13 cellular contexts compared by ENCODE assay signal in the genomic region with DNA sequence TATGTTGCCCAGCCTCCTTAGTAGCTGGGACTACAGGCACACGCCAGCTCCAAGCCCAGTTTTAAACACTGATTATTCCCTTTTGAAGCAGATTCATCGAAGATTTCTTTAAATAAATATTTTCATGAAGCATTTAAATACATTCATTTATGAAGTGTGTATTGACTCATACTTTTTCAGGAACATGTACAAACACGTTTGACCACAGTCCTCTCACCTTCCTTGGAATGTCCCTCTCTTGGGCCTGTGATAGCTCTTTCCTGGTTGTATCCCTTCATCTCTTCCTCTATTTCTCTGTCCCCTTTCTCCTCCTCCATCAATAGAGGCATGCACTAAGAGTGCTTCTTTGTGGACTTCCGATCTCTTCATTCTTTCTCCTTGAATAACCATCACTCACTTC. TPM values are rescaled to one million over a fixed set of nuclear protein-coding genes. Genes with fewer than 3 reads are reported as not detected.
DNase-seq lines count a peak whose midpoint lies in the region; ATAC-seq, FAIRE-seq and TF ChIP-seq lines count a peak whose summit lies in the region.
"Had no signal": no experiment of that assay in that cellular context is flagged by ENCODE, and none has a peak within 500 bp of the region (broad histone marks: within the 10 kb centered on the region; RNA-seq: fewer than 3 reads in every experiment).

No MANE protein-coding gene starts in this region.

- in situ Hi-C loops in HepG2 (cut with HindIII; ENCODE audit: extremely low pct_ligation_motif_present, low pct_unique_long_range_greater_than_20kb), result no loop called here

- peaks cover 9% of the 10 kb centered on the region; the same call in 1 of the 2 replicates for H4K20me1 ChIP-seq in HepG2 (ENCODE audit: insufficient read depth, low read length)

- no peak overlapping the region for H3K4me2 ChIP-seq in HepG2 (ENCODE audit: low read depth, low read length)

- peak overlapping the region in 2 of 3 donors; percentile 56 to 70 for H3K27ac ChIP-seq in right lobe of liver
- H3K27ac ChIP-seq in HepG2 (ENCODE audit: extremely low read length, insufficient read depth, low read length), result no peak overlapping the region
- H3K27ac ChIP-seq: brain microvascular endothelial cell had no signal

- DNase-seq in right lobe of liver, result no peak
- DNase-seq in HepG2 (ENCODE audit: low spot score), result no peak
- DNase-seq in iris pigment epithelial cell (ENCODE audit: low read depth), result peak; percentile 49
- no peak for DNase-seq in type B pancreatic cell (ENCODE audit: extremely low spot score, unreplicated experiment)
- no peak for DNase-seq in COLO668 (lab: John Stamatoyannopoulos, UW; ENCODE audit: unreplicated experiment)
- DNase-seq in DMS 273 (lab: John Stamatoyannopoulos, UW; ENCODE audit: unreplicated experiment), result no peak
- DNase-seq: activated CD4-positive, alpha-beta T cell treated with anti-CD3 and anti-CD28 coated beads, Interleukin-2, amount 50 U/mL, for 1 hour; activated gamma-delta T cell treated with Interleukin-2 at 50 U/mL for 16 hours; brain microvascular endothelial cell; mesendoderm; SHP77 treated with DMSO at 0.1 percent for 48 hours had no signal

- POLR2A ChIA-PET in HepG2 (lab: Yijun Ruan, JAX), result no interaction called here

- no peak for TF ChIP-seq RAD21 in HepG2 (CRISPR knock-in tag; IDR thresholded peaks at IDR 0.05)

- no peaks in the 10 kb centered on the region for H3K27me3 Mint-ChIP-seq in activated T-helper 17 cell treated with anti-CD3 and anti-CD28 coated beads, Interleukin-2, amount 50 U/mL, for 72 hours
- peaks cover 2% of the 10 kb centered on the region for H3K27me3 Mint-ChIP-seq in type B pancreatic cell

- H3K9me3 ChIP-seq in right lobe of liver (no peaks in the 10 kb centered on the region), HepG2 (ENCODE audit: low read length) (no peaks in the 10 kb centered on the region)

- peak overlapping the region; percentile 19 for H3K4me3 Mint-ChIP-seq in activated T-helper 17 cell treated with anti-CD3 and anti-CD28 coated beads, Interleukin-2, amount 50 U/mL, for 72 hours
- peak overlapping the region; percentile 4 for H3K4me3 Mint-ChIP-seq in type B pancreatic cell

- CTCF ChIA-PET in HepG2 (lab: Yijun Ruan, JAX; ENCODE audit: low intra/inter-chr PET ratio, low total read pairs), result no interaction called here

- 80% methylated on average over 4 of the region's 4 CpGs for WGBS in right lobe of liver (ENCODE audit: insufficient coverage, low coverage, low lambda C conversion rate, missing lambda C conversion rate)
- 55% methylated on average over 4 of the region's 4 CpGs for WGBS in HepG2 (ENCODE audit: low lambda C conversion rate)

- no peak overlapping the region for H2AFZ ChIP-seq in HepG2 (ENCODE audit: low read length)

- H3K36me3 ChIP-seq in right lobe of liver (no peaks in the 10 kb centered on the region), HepG2 (replicated peaks in 1 of 2; ENCODE audit: control insufficient read depth in 1 of 2, insufficient read depth in 2 of 2, low read length in 2 of 2) (no peaks in the 10 kb centered on the region)
- H3K36me3 ChIP-seq: brain microvascular endothelial cell had no signal

- H3K4me1 ChIP-seq in right lobe of liver (peaks cover 0 to 28% (median 6%) of the 10 kb centered on the region in 4 donors), HepG2 (ENCODE audit: insufficient read depth, low read length) (peaks cover 21% of the 10 kb centered on the region)

- no peaks in the 10 kb centered on the region for H3K79me2 ChIP-seq in HepG2 (ENCODE audit: insufficient read depth, low read length)

- intact Hi-C loops in right lobe of liver (cut with DNase I) (no loop called here), HepG2 (cut with micrococcal nuclease; ENCODE audit: unreplicated experiment) (no loop called here)

- peaks cover 22% of the 10 kb centered on the region for H3K4me1 Mint-ChIP-seq in activated T-helper 17 cell treated with anti-CD3 and anti-CD28 coated beads, Interleukin-2, amount 50 U/mL, for 72 hours
- peaks cover 17% of the 10 kb centered on the region for H3K4me1 Mint-ChIP-seq in type B pancreatic cell (ENCODE audit: unreplicated experiment)

- H3K4me3 ChIP-seq in right lobe of liver (no peak overlapping the region), HepG2 (replicated peaks in 1 of 3; ENCODE audit: insufficient read depth in 1 of 3, low read depth in 2 of 3, low read length in 3 of 3) (no peak overlapping the region)

- FAIRE-seq in HepG2 (lab: Jason Lieb, UNC), result no peak

- H3K27ac Mint-ChIP-seq in activated T-helper 17 cell treated with anti-CD3 and anti-CD28 coated beads, Interleukin-2, amount 50 U/mL, for 72 hours, result peak overlapping the region; percentile 23
- H3K27ac Mint-ChIP-seq in type B pancreatic cell, result peak overlapping the region; percentile 1

- no peak overlapping the region for H3K9ac ChIP-seq in HepG2 (ENCODE audit: insufficient read depth, low read depth, low read length)

- no peak for TF ChIP-seq CTCF in right lobe of liver (IDR thresholded peaks at IDR 0.05)
- no peak for TF ChIP-seq CTCF in HepG2 (CRISPR knock-in tag; IDR thresholded peaks at IDR 0.05)
- no peak for TF ChIP-seq CTCF in type B pancreatic cell (conservative IDR thresholded peaks at IDR 0.05)

- H3K9me3 Mint-ChIP-seq in activated T-helper 17 cell treated with anti-CD3 and anti-CD28 coated beads, Interleukin-2, amount 50 U/mL, for 72 hours, result no peaks in the 10 kb centered on the region
- no peaks in the 10 kb centered on the region for H3K9me3 Mint-ChIP-seq in type B pancreatic cell

- no peaks in the 10 kb centered on the region for H3K36me3 Mint-ChIP-seq in activated T-helper 17 cell treated with anti-CD3 and anti-CD28 coated beads, Interleukin-2, amount 50 U/mL, for 72 hours (ENCODE audit: low read depth)
- no peaks in the 10 kb centered on the region for H3K36me3 Mint-ChIP-seq in type B pancreatic cell

- BruUV-seq in HepG2 (replicated peaks; lab: Mats Ljungman, UMichigan), result no TSS peak

- ATAC-seq in right lobe of liver, result no peak
- ATAC-seq in HepG2, result no peak
- ATAC-seq in activated T-helper 17 cell treated with anti-CD3 and anti-CD28 coated beads, Interleukin-2, amount 50 U/mL, for 72 hours (replicated peaks), result peak; percentile 48
- ATAC-seq in HG02885 (IDR thresholded peaks at IDR 0.05; ENCODE audit: poor library complexity, unreplicated experiment), result no peak

- no peak for TF ChIP-seq POLR2A in right lobe of liver (IDR thresholded peaks at IDR 0.05)
- no peak for TF ChIP-seq POLR2A in HepG2 (IDR thresholded peaks at IDR 0.05; ENCODE audit: insufficient read depth in 1 of 2, low read depth in 2 of 2, low read length in 2 of 2)

- TF ChIP-seq EP300 in HepG2 (IDR thresholded peaks at IDR 0.05; ENCODE audit: low read depth in 2 of 2, low read length in 2 of 2) (no peak), HepG2 (CRISPR knock-in tag; IDR thresholded peaks at IDR 0.05; ENCODE audit: borderline replicate concordance) (no peak)

- H3K27me3 ChIP-seq in right lobe of liver (no peaks in the 10 kb centered on the region), HepG2 (ENCODE audit: control insufficient read depth in 1 of 2, insufficient read depth in 2 of 2, low read length in 2 of 2) (peaks cover 12 to 39% of the 10 kb centered on the region in 2 experiments; a peak in 4 of 5 replicates)
- H3K27me3 ChIP-seq: brain microvascular endothelial cell had no signal

RNA-seq across cellular contexts. Expression of gene PSTPIP2, which starts 2.5 kb away (rescaled TPM):
- total RNA-seq in right lobe of liver (10 to 100 TPM in 2 of 6 experiments, 1 to 10 TPM in 4; 4.0 to 15.2 (median 8.6) TPM), HepG2 (2016; rRNA removed; fragmentation: Illumina TruSeq; extraction: Trizol) (0.27 and 0.51 TPM in 2 replicates), type B pancreatic cell (ENCODE audit: low replicate concordance) (9.6 and 10.5 TPM in 2 replicates)
- total RNA-seq in HepG2 (2016; cell fraction: cytosol; rRNA removed; fragmentation: Illumina TruSeq; extraction: Trizol; ENCODE audit: low read depth), result 0.18 TPM in 1 of 2 replicates, not detected in the other
- 0.22 and 0.30 TPM in 2 replicates for total RNA-seq in HepG2 (2016; cell fraction: insoluble cytoplasmic fraction; rRNA removed; fragmentation: Illumina TruSeq; extraction: Trizol)
- total RNA-seq in HepG2 (2016; cell fraction: membrane; rRNA removed; fragmentation: Illumina TruSeq; extraction: Trizol), result 0.12 and 0.17 TPM in 2 replicates
- total RNA-seq in HepG2 (2016; cell fraction: nucleus; rRNA removed; fragmentation: Illumina TruSeq; extraction: Trizol), result 0.16 and 0.19 TPM in 2 replicates
- 0.24 and 0.25 TPM in 2 replicates for polyA plus RNA-seq in HepG2 (2011; rRNA removed)
- 0.16 and 0.29 TPM in 2 replicates for polyA plus RNA-seq in HepG2 (2011; cell fraction: cytosol; rRNA removed)
- 0.06 and 0.10 TPM in 2 replicates for polyA plus RNA-seq in HepG2 (2011; cell fraction: nucleus; rRNA removed)
- 0.36 and 0.37 TPM in 2 replicates for polyA plus RNA-seq in HepG2 (2012)
- not detected in 2 replicates for polyA plus RNA-seq in HepG2 (2016; cell fraction: cytosol; fragmentation: Illumina TruSeq; extraction: Trizol; ENCODE audit: low read depth)
- polyA plus RNA-seq in HepG2 (2016; cell fraction: insoluble cytoplasmic fraction; fragmentation: Illumina TruSeq; extraction: Trizol; ENCODE audit: low read depth), result 0.38 and 0.43 TPM in 2 replicates
- 0.08 and 0.09 TPM in 2 replicates for polyA plus RNA-seq in HepG2 (2016; cell fraction: membrane; fragmentation: Illumina TruSeq; extraction: Trizol; ENCODE audit: low read depth)
- polyA plus RNA-seq in HepG2 (2016; cell fraction: nucleus; fragmentation: Illumina TruSeq; extraction: Trizol; ENCODE audit: insufficient read depth, low read depth), result 0.53 and 0.56 TPM in 2 replicates
- polyA minus RNA-seq in HepG2 (2011; rRNA and poly(A)+ RNA removed; ENCODE audit: low replicate concordance), result 0.28 and 1.0 TPM in 2 replicates
- polyA minus RNA-seq in HepG2 (2011; cell fraction: cytosol; rRNA and poly(A)+ RNA removed), result 0.99 TPM in 1 of 2 replicates, not detected in the other
- 0.37 TPM in 1 of 2 replicates, not detected in the other for polyA minus RNA-seq in HepG2 (2011; cell fraction: nucleus; rRNA and poly(A)+ RNA removed)
- 1 to 10 TPM; 4.3 to 8.1 TPM for total RNA-seq in activated T-helper 17 cell treated with anti-CD3 and anti-CD28 coated beads, Interleukin-2, amount 50 U/mL, for 72 hours

RNA-seq across cellular contexts. Expression of gene ATP5F1A, which starts 28.6 kb away (rescaled TPM):
- total RNA-seq in right lobe of liver (100 to 1,000 TPM; 243 to 405 (median 286) TPM), HepG2 (2016; rRNA removed; fragmentation: Illumina TruSeq; extraction: Trizol) (922 and 1,311 TPM in 2 replicates), type B pancreatic cell (ENCODE audit: low replicate concordance) (526 and 558 TPM in 2 replicates)
- total RNA-seq in HepG2 (2016; cell fraction: cytosol; rRNA removed; fragmentation: Illumina TruSeq; extraction: Trizol; ENCODE audit: low read depth), result 198 and 244 TPM in 2 replicates
- total RNA-seq in HepG2 (2016; cell fraction: insoluble cytoplasmic fraction; rRNA removed; fragmentation: Illumina TruSeq; extraction: Trizol), result 940 and 1,285 TPM in 2 replicates
- total RNA-seq in HepG2 (2016; cell fraction: membrane; rRNA removed; fragmentation: Illumina TruSeq; extraction: Trizol), result 436 and 513 TPM in 2 replicates
- total RNA-seq in HepG2 (2016; cell fraction: nucleus; rRNA removed; fragmentation: Illumina TruSeq; extraction: Trizol), result 345 and 358 TPM in 2 replicates
- 355 and 459 TPM in 2 replicates for polyA plus RNA-seq in HepG2 (2011; rRNA removed)
- 632 and 726 TPM in 2 replicates for polyA plus RNA-seq in HepG2 (2011; cell fraction: cytosol; rRNA removed)
- polyA plus RNA-seq in HepG2 (2011; cell fraction: nucleus; rRNA removed), result 189 and 204 TPM in 2 replicates
- polyA plus RNA-seq in HepG2 (2012), result 422 and 462 TPM in 2 replicates
- polyA plus RNA-seq in HepG2 (2016; cell fraction: cytosol; fragmentation: Illumina TruSeq; extraction: Trizol; ENCODE audit: low read depth), result 150 and 167 TPM in 2 replicates
- 868 and 898 TPM in 2 replicates for polyA plus RNA-seq in HepG2 (2016; cell fraction: insoluble cytoplasmic fraction; fragmentation: Illumina TruSeq; extraction: Trizol; ENCODE audit: low read depth)
- polyA plus RNA-seq in HepG2 (2016; cell fraction: membrane; fragmentation: Illumina TruSeq; extraction: Trizol; ENCODE audit: low read depth), result 264 and 311 TPM in 2 replicates
- 317 and 333 TPM in 2 replicates for polyA plus RNA-seq in HepG2 (2016; cell fraction: nucleus; fragmentation: Illumina TruSeq; extraction: Trizol; ENCODE audit: insufficient read depth, low read depth)
- 762 and 776 TPM in 2 replicates for polyA minus RNA-seq in HepG2 (2011; rRNA and poly(A)+ RNA removed; ENCODE audit: low replicate concordance)
- polyA minus RNA-seq in HepG2 (2011; cell fraction: cytosol; rRNA and poly(A)+ RNA removed), result 448 and 460 TPM in 2 replicates
- polyA minus RNA-seq in HepG2 (2011; cell fraction: nucleus; rRNA and poly(A)+ RNA removed), result 137 and 150 TPM in 2 replicates
- 100 to 1,000 TPM; 278 to 511 TPM for total RNA-seq in activated T-helper 17 cell treated with anti-CD3 and anti-CD28 coated beads, Interleukin-2, amount 50 U/mL, for 72 hours

RNA-seq across cellular contexts. Expression of gene HAUS1, which starts 34.7 kb away (rescaled TPM):
- 10 to 100 TPM in 2 of 6 experiments, 1 to 10 TPM in 4; 4.0 to 15.4 (median 5.9) TPM for total RNA-seq in right lobe of liver
- 59.2 and 90.3 TPM in 2 replicates for total RNA-seq in HepG2 (2016; rRNA removed; fragmentation: Illumina TruSeq; extraction: Trizol)
- 24.1 and 27.0 TPM in 2 replicates for total RNA-seq in HepG2 (2016; cell fraction: cytosol; rRNA removed; fragmentation: Illumina TruSeq; extraction: Trizol; ENCODE audit: low read depth)
- 59.8 and 92.6 TPM in 2 replicates for total RNA-seq in HepG2 (2016; cell fraction: insoluble cytoplasmic fraction; rRNA removed; fragmentation: Illumina TruSeq; extraction: Trizol)
- total RNA-seq in HepG2 (2016; cell fraction: membrane; rRNA removed; fragmentation: Illumina TruSeq; extraction: Trizol), result 30.0 and 34.0 TPM in 2 replicates
- total RNA-seq in HepG2 (2016; cell fraction: nucleus; rRNA removed; fragmentation: Illumina TruSeq; extraction: Trizol), result 22.1 and 27.7 TPM in 2 replicates
- 13.2 and 20.6 TPM in 2 replicates for polyA plus RNA-seq in HepG2 (2011; rRNA removed)
- polyA plus RNA-seq in HepG2 (2011; cell fraction: cytosol; rRNA removed), result 23.4 and 23.6 TPM in 2 replicates
- polyA plus RNA-seq in HepG2 (2011; cell fraction: nucleus; rRNA removed), result 8.2 and 10.6 TPM in 2 replicates
- 21.4 and 30.6 TPM in 2 replicates for polyA plus RNA-seq in HepG2 (2012)
- 18.5 and 19.3 TPM in 2 replicates for polyA plus RNA-seq in HepG2 (2016; cell fraction: cytosol; fragmentation: Illumina TruSeq; extraction: Trizol; ENCODE audit: low read depth)
- polyA plus RNA-seq in HepG2 (2016; cell fraction: insoluble cytoplasmic fraction; fragmentation: Illumina TruSeq; extraction: Trizol; ENCODE audit: low read depth), result 80.8 and 87.3 TPM in 2 replicates
- polyA plus RNA-seq in HepG2 (2016; cell fraction: membrane; fragmentation: Illumina TruSeq; extraction: Trizol; ENCODE audit: low read depth), result 23.2 and 25.9 TPM in 2 replicates
- 36.7 and 38.3 TPM in 2 replicates for polyA plus RNA-seq in HepG2 (2016; cell fraction: nucleus; fragmentation: Illumina TruSeq; extraction: Trizol; ENCODE audit: insufficient read depth, low read depth)
- 5.7 and 26.1 TPM in 2 replicates for polyA minus RNA-seq in HepG2 (2011; rRNA and poly(A)+ RNA removed; ENCODE audit: low replicate concordance)
- 15.0 and 18.4 TPM in 2 replicates for polyA minus RNA-seq in HepG2 (2011; cell fraction: cytosol; rRNA and poly(A)+ RNA removed)
- polyA minus RNA-seq in HepG2 (2011; cell fraction: nucleus; rRNA and poly(A)+ RNA removed), result 9.4 and 10.2 TPM in 2 replicates
- total RNA-seq in activated T-helper 17 cell treated with anti-CD3 and anti-CD28 coated beads, Interleukin-2, amount 50 U/mL, for 72 hours, result 10 to 100 TPM; 34.3 to 54.5 TPM
- total RNA-seq in type B pancreatic cell (ENCODE audit: low replicate concordance), result 22.0 and 55.1 TPM in 2 replicates
